Comparison of ENCODE assay signal across 21 cellular contexts in genomic region chr9:117076571-117077300, GRCh38.
DNase-seq lines count a peak whose midpoint lies in the region; ATAC-seq, FAIRE-seq and TF ChIP-seq lines count a peak whose summit lies in the region.
"Had no signal": no experiment of that assay in that cellular context is flagged by ENCODE, and none has a peak within 500 bp of the region (broad histone marks: within the 10 kb centered on the region; RNA-seq: fewer than 3 reads in every experiment).

No MANE protein-coding gene starts in this region.

- H3K4me3 ChIP-seq in H1 (ENCODE audit: extremely low read depth in 1 of 4, insufficient read depth in 2 of 4, low read depth in 3 of 4, low read length in 4 of 4) (no peak overlapping the region), body of pancreas (no peak overlapping the region)
- H3K4me3 ChIP-seq: BLaER1, MG63 had no signal

- H3K9me3 ChIP-seq in H1 (ENCODE audit: insufficient read depth in 2 of 2, low read depth in 1 of 2, low read length in 1 of 2) (no peaks in the 10 kb centered on the region), body of pancreas (no peaks in the 10 kb centered on the region)
- H3K9me3 ChIP-seq: BLaER1, MG63 had no signal

- no peaks in the 10 kb centered on the region for H3K23me2 ChIP-seq in H1 (ENCODE audit: low read depth, low read length)

- H3K27me3 ChIP-seq in H1 (replicated peaks in 1 of 4; ENCODE audit: control insufficient read depth in 3 of 4, extremely low read depth in 1 of 4, insufficient read depth in 3 of 4, low read length in 3 of 4) (no peaks in the 10 kb centered on the region; a peak in 1 of 7 replicates), body of pancreas (no peaks in the 10 kb centered on the region)
- H3K27me3 ChIP-seq: BLaER1, MG63 had no signal

- no peak overlapping the region for H2BK20ac ChIP-seq in H1 (ENCODE audit: low read length)

- TF ChIP-seq POLR2A in H1 (IDR thresholded peaks at IDR 0.05; ENCODE audit: control extremely low read depth in 1 of 2, low read depth in 2 of 2, low read length in 2 of 2) (no peak), body of pancreas (IDR thresholded peaks at IDR 0.05) (no peak)

- no peak overlapping the region for H3K4me3 Mint-ChIP-seq in activated naive CD4-positive, alpha-beta T cell treated with anti-CD3 and anti-CD28 coated beads for 36 hours
- H3K4me3 Mint-ChIP-seq: CD8-positive, alpha-beta memory T cell; T-helper 17 cell had no signal

- peak; percentile 13 for FAIRE-seq in H1 (lab: Jason Lieb, UNC)
- FAIRE-seq: D721Med, GM12892, H54 had no signal

- no peak overlapping the region for H3K18ac ChIP-seq in H1 (ENCODE audit: extremely low read depth, low read length)

- no peak overlapping the region for H2AFZ ChIP-seq in H1 (ENCODE audit: low read length)

- POLR2A ChIA-PET in H1 (lab: Charles Lee; ENCODE audit: partially characterized antibody): no interaction called here

- no peaks in the 10 kb centered on the region for H3K79me2 ChIP-seq in H1 (ENCODE audit: control insufficient read depth in 1 of 2, insufficient read depth in 2 of 2, low read length in 2 of 2)

- no peak overlapping the region for H3K4me2 ChIP-seq in H1 (ENCODE audit: insufficient read depth in 1 of 2, low read depth in 2 of 2, low read length in 2 of 2)
- H3K4me2 ChIP-seq: BLaER1 had no signal

- no peaks in the 10 kb centered on the region for H4K20me1 ChIP-seq in H1 (replicated peaks in 1 of 2; ENCODE audit: control insufficient read depth in 1 of 2, insufficient read depth in 2 of 2, low read length in 2 of 2)
- H4K20me1 ChIP-seq: BLaER1 had no signal

- peaks cover 3% of the 10 kb centered on the region for H3K9me3 Mint-ChIP-seq in activated naive CD4-positive, alpha-beta T cell treated with anti-CD3 and anti-CD28 coated beads for 36 hours

- no peaks in the 10 kb centered on the region for H3K36me3 ChIP-seq in H1 (ENCODE audit: control insufficient read depth in 2 of 4, insufficient read depth in 4 of 4, low read length in 3 of 4)
- H3K36me3 ChIP-seq in body of pancreas (replicated peaks in 1 of 2; ENCODE audit: insufficient read depth in 1 of 2, low read depth in 2 of 2): no peaks in the 10 kb centered on the region
- H3K36me3 ChIP-seq: BLaER1, MG63 had no signal

- H2BK120ac ChIP-seq in H1 (replicated peaks; ENCODE audit: low read depth, low read length): no peak overlapping the region

- H3K36me3 Mint-ChIP-seq in activated naive CD4-positive, alpha-beta T cell treated with anti-CD3 and anti-CD28 coated beads for 36 hours (ENCODE audit: low read depth): no peaks in the 10 kb centered on the region
- H3K36me3 Mint-ChIP-seq: CD8-positive, alpha-beta memory T cell had no signal

- peaks cover 0 to 19% (median 12%) of the 10 kb centered on the region in 4 experiments; a peak in 5 of 7 replicates for H3K4me1 ChIP-seq in H1 (replicated peaks in 1 of 4; ENCODE audit: control insufficient read depth in 3 of 4, insufficient read depth in 4 of 4, low read length in 3 of 4)
- no peaks in the 10 kb centered on the region for H3K4me1 ChIP-seq in body of pancreas
- H3K4me1 ChIP-seq: BLaER1 had no signal

- H2BK15ac ChIP-seq in H1 (ENCODE audit: low read length): no peak overlapping the region

- ATAC-seq in body of pancreas: no peak
- ATAC-seq: T-helper 17 cell had no signal

- peaks cover 3% of the 10 kb centered on the region for H3K27me3 Mint-ChIP-seq in activated naive CD4-positive, alpha-beta T cell treated with anti-CD3 and anti-CD28 coated beads for 36 hours (ENCODE audit: low read depth)
- H3K27me3 Mint-ChIP-seq: T-helper 17 cell had no signal

- no peak overlapping the region for H3K9ac ChIP-seq in H1 (replicated peaks in 1 of 4; ENCODE audit: extremely low read depth in 1 of 4, low read depth in 3 of 4, low read length in 3 of 4)
- H3K9ac ChIP-seq: BLaER1 had no signal

- no peak for TF ChIP-seq CTCF in H1 (IDR thresholded peaks at IDR 0.05; ENCODE audit: control extremely low read depth in 1 of 3, insufficient read depth in 1 of 3, low read depth in 1 of 3, low read length in 3 of 3)
- TF ChIP-seq CTCF in body of pancreas (IDR thresholded peaks at IDR 0.05): no peak

- no peak overlapping the region for H3K14ac ChIP-seq in H1 (ENCODE audit: insufficient read length)

- CTCF ChIA-PET in H1 (lab: Charles Lee; ENCODE audit: partially characterized antibody): interaction anchor here (0.6 to 1.4 kb wide), 11 partner anchors 7 to 378 kb away, joined by 3 to 5 read pairs (median 4); no protein-coding TSS in a partner anchor
- CTCF ChIA-PET in activated naive CD4-positive, alpha-beta T cell treated with anti-CD3 and anti-CD28 coated beads for 36 hours (lab: Charles Lee): no interaction called here

- DNase-seq in NCI-H1436 (lab: John Stamatoyannopoulos, UW) (peak; percentile 12), NCI-H1436 treated with DMSO at 0.1 percent for 48 hours (lab: John Stamatoyannopoulos, UW) (no peak), NCI-H1417 treated with DMSO at 0.1 percent for 48 hours (lab: John Stamatoyannopoulos, UW) (peak; percentile 50), NCI-H69 (lab: John Stamatoyannopoulos, UW) (peak; percentile 76), H1 (ENCODE audit: low read depth in 1 of 2, low spot score in 2 of 2) (no peak), body of pancreas (no peak), putamen (ENCODE audit: low spot score) (no peak)
- no peak for DNase-seq in activated naive CD4-positive, alpha-beta T cell treated with anti-CD3 and anti-CD28 coated beads for 36 hours
- DNase-seq: CD8-positive, alpha-beta memory T cell; Karpas-422; MG63; NCI-H1092; NCI-H2029 treated with DMSO at 0.1 percent for 48 hours; NCI-H446; NK-92 treated with Interleukin-12 subunit alpha and Interleukin-12 subunit beta, amount 100 ng/mL, for 24 hours; SHP77 treated with DMSO at 0.1 percent for 48 hours; T-helper 17 cell had no signal

- no peak overlapping the region for H4K91ac ChIP-seq in H1 (replicated peaks; ENCODE audit: insufficient read length, low read length)

- 85% methylated on average over 8 of the region's 8 CpGs; no CpG with 5 or more reads in 1 of the 2 experiments for whole genome bisulfite sequencing in H1 (ENCODE audit: extremely low coverage in 1 of 2, insufficient coverage in 1 of 2, insufficient read length in 1 of 2, insufficient replicate concordance in 2 of 2, low coverage in 1 of 2, low lambda C conversion rate in 2 of 2, missing lambda C conversion rate in 1 of 2), 2 experiments
- 59 to 62% methylated on average over 8 of the region's 8 CpGs for WGBS in body of pancreas, 2 donors

- no peak overlapping the region for H3K4ac ChIP-seq in H1 (replicated peaks; ENCODE audit: insufficient read length, low read depth, low read length)

- H3K27ac Mint-ChIP-seq in activated naive CD4-positive, alpha-beta T cell treated with anti-CD3 and anti-CD28 coated beads for 36 hours: no peak overlapping the region
- H3K27ac Mint-ChIP-seq: CD8-positive, alpha-beta memory T cell; T-helper 17 cell had no signal

- intact Hi-C loops in body of pancreas (cut with DNase I): no loop called here
- intact Hi-C loops in activated naive CD4-positive, alpha-beta T cell treated with anti-CD3 and anti-CD28 coated beads for 36 hours (cut with micrococcal nuclease): no loop called here

- H3K27ac ChIP-seq in H1 (ENCODE audit: low read depth, low read length) (no peak overlapping the region), body of pancreas (no peak overlapping the region)
- H3K27ac ChIP-seq: BLaER1 had no signal

- H4K8ac ChIP-seq in H1 (ENCODE audit: extremely low read depth, insufficient read depth, low read length): no peak overlapping the region

- no peak overlapping the region for H2BK12ac ChIP-seq in H1 (ENCODE audit: low read depth, low read length)

- no peak overlapping the region for H2AK5ac ChIP-seq in H1 (ENCODE audit: low read depth, low read length)

- H3K56ac ChIP-seq in H1 (replicated peaks; ENCODE audit: insufficient read length, low read depth, low read length): no peak overlapping the region

- H3K4me1 Mint-ChIP-seq in activated naive CD4-positive, alpha-beta T cell treated with anti-CD3 and anti-CD28 coated beads for 36 hours (ENCODE audit: low read depth): no peaks in the 10 kb centered on the region
- H3K4me1 Mint-ChIP-seq: CD8-positive, alpha-beta memory T cell; T-helper 17 cell had no signal

- no peak for TF ChIP-seq RAD21 in H1 (IDR thresholded peaks at IDR 0.05 in 1 of 2, conservative IDR thresholded peaks at IDR 0.05 in 1 of 2; ENCODE audit: low read depth in 2 of 2, low read length in 2 of 2)

- H2BK5ac ChIP-seq in H1 (ENCODE audit: low read depth, low read length): no peak overlapping the region

- TF ChIP-seq EP300 in H1 (IDR thresholded peaks at IDR 0.05; ENCODE audit: borderline replicate concordance in 1 of 2, low read depth in 2 of 2, low read length in 2 of 2): no peak

- no peak overlapping the region for H4K5ac ChIP-seq in H1 (ENCODE audit: insufficient read length, low read depth, low read length)

- no peaks in the 10 kb centered on the region for H3K79me1 ChIP-seq in H1 (ENCODE audit: low read depth, low read length)

- no peak overlapping the region for H3K23ac ChIP-seq in H1 (ENCODE audit: insufficient read length)

TF ChIP-seq in H1, 55 proteins besides CTCF, POLR2A, EP300 and RAD21:
- no peak for TF ChIP-seq BRCA1 (IDR thresholded peaks at IDR 0.05; ENCODE audit: low read depth, low read length)
- no peak for TF ChIP-seq TAF7 (optimal IDR thresholded peaks at IDR 0.05; ENCODE audit: borderline replicate concordance, low read depth, low read length)
- no peak for TF ChIP-seq CEBPB (IDR thresholded peaks at IDR 0.05; ENCODE audit: low read depth, low read length)
- TF ChIP-seq SRF (IDR thresholded peaks at IDR 0.05; ENCODE audit: low read depth, low read length): no peak
- no peak for TF ChIP-seq PHF8 (conservative IDR thresholded peaks at IDR 0.05; ENCODE audit: low read depth, low read length)
- no peak for TF ChIP-seq POLR2AphosphoS5 (IDR thresholded peaks at IDR 0.05; ENCODE audit: low read depth, low read length)
- TF ChIP-seq CTBP2 (IDR thresholded peaks at IDR 0.05; ENCODE audit: borderline replicate concordance, insufficient read depth, insufficient read length, low read length): no peak
- TF ChIP-seq, protein P1, sequence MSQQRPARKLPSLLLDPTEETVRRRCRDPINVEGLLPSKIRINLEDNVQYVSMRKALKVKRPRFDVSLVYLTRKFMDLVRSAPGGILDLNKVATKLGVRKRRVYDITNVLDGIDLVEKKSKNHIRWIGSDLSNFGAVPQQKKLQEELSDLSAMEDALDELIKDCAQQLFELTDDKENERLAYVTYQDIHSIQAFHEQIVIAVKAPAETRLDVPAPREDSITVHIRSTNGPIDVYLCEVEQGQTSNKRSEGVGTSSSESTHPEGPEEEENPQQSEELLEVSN (IDR thresholded peaks at IDR 0.05): no peak
- TF ChIP-seq GTF2F1 (IDR thresholded peaks at IDR 0.05; ENCODE audit: borderline replicate concordance, low read depth, low read length): no peak
- no peak for TF ChIP-seq RXRA (IDR thresholded peaks at IDR 0.05; ENCODE audit: insufficient read depth, low read depth, low read length)
TF ChIP-seq in H1: peak in this region for 0.

Comparison
In these comparisons a context has a peak if more than half of its experiments do, and no peak if none do; other contexts are left out.
1. DNase-seq: peak in NCI-H1436 (single experiment), NCI-H1417 treated with DMSO at 0.1 percent for 48 hours (single experiment) and NCI-H69 (single experiment); none in NCI-H1436 treated with DMSO at 0.1 percent for 48 hours (single experiment), H1 (0 of 2), body of pancreas (0 of 4), putamen (single experiment) and activated naive CD4-positive, alpha-beta T cell treated with anti-CD3 and anti-CD28 coated beads for 36 hours (single experiment).